In the genomic region with DNA sequence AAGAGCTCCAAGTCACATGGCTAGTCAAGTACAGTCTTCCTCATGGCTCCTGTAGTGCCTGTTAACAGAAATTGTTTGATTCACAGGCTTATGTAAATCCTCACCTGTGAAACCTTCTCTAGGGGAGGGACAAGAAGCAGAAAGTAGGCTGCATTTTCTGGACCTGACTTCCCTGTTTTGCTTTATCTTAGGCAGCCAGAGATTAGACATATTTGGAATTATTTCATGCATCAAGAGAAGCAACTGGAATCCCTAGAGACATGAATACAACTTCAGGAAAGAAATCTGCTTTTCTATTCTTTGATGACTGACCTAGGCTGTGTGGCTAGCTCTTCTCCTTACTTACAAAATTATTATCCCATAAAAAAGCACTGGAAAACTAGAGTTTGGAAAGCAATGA, we compare ENCODE assay signal across 10 cellular contexts. TPM values are rescaled to one million over a fixed set of nuclear protein-coding genes. Genes with fewer than 3 reads are reported as not detected.
DNase-seq lines count a peak whose midpoint lies in the region; ATAC-seq, FAIRE-seq and TF ChIP-seq lines count a peak whose summit lies in the region.
"Had no signal": no experiment of that assay in that cellular context is flagged by ENCODE, and none has a peak within 500 bp of the region (broad histone marks: within the 10 kb centered on the region; RNA-seq: fewer than 3 reads in every experiment).

No MANE protein-coding gene starts in this region.

- no peaks in the 10 kb centered on the region for H4K20me1 ChIP-seq in Karpas-422 (ENCODE audit: insufficient read depth, low read depth, low read length)

- intact Hi-C loops in breast epithelium (cut with DNase I; ENCODE audit: low total_unique reads) = no loop called here
- intact Hi-C loops in stomach (cut with DNase I; ENCODE audit: low total_unique reads) = no loop called here

- in situ Hi-C loops in GM13977 (cut with MboI; ENCODE audit: low pct_unique_long_range_greater_than_20kb, low sequenced_read_pairs, unreplicated experiment) = no loop called here

- H3K9me2 ChIP-seq in Karpas-422 (replicated peaks; ENCODE audit: insufficient read depth, low read length) = no peaks in the 10 kb centered on the region

- H3K9me3 ChIP-seq in Karpas-422 (ENCODE audit: low read length) (no peaks in the 10 kb centered on the region), breast epithelium (no peaks in the 10 kb centered on the region), liver (ENCODE audit: control insufficient read depth in 4 of 4, low read length in 3 of 4) (no peaks in the 10 kb centered on the region), stomach (no peaks in the 10 kb centered on the region)

- peak overlapping the region; percentile 3 for H3K4me2 ChIP-seq in Karpas-422 (ENCODE audit: low read depth, low read length, poor library complexity, severe bottlenecking)

- no peak overlapping the region for H3K9ac ChIP-seq in Karpas-422 (ENCODE audit: low read length)
- peak overlapping the region in 1 of 2 donors; percentile 13 for H3K9ac ChIP-seq in liver (ENCODE audit: low read depth in 1 of 2, low read length in 2 of 2)

- no peak for TF ChIP-seq CTCF in breast epithelium (IDR thresholded peaks at IDR 0.05)
- no peak for TF ChIP-seq CTCF in liver (IDR thresholded peaks at IDR 0.05; ENCODE audit: low read depth, low read length, missing input control)
- no peak for TF ChIP-seq CTCF in stomach (IDR thresholded peaks at IDR 0.05)
- TF ChIP-seq CTCF in GM13977 (IDR thresholded peaks at IDR 0.05; ENCODE audit: extremely low read depth, insufficient read depth, missing control alignments) = no peak

- no peak for TF ChIP-seq POLR2A in breast epithelium (IDR thresholded peaks at IDR 0.05)
- no peak for TF ChIP-seq POLR2A in stomach (IDR thresholded peaks at IDR 0.05)
- TF ChIP-seq POLR2A in GM12891 (IDR thresholded peaks at IDR 0.05; ENCODE audit: low read depth, low read length) = no peak

- H3K27me3 ChIP-seq in Karpas-422 (ENCODE audit: low read length) (no peaks in the 10 kb centered on the region), breast epithelium (no peaks in the 10 kb centered on the region), liver (ENCODE audit: control insufficient read depth in 4 of 4, insufficient read depth in 4 of 4, low read length in 3 of 4) (no peaks in the 10 kb centered on the region), stomach (no peaks in the 10 kb centered on the region)

- peak overlapping the region; percentile 8; the same call in 1 of the 2 replicates for H3K27ac ChIP-seq in Karpas-422 (ENCODE audit: low read length)
- H3K27ac ChIP-seq in breast epithelium = peak overlapping the region; percentile 89 to 92
- peak overlapping the region; percentile 58 to 79 for H3K27ac ChIP-seq in liver (ENCODE audit: low read depth in 1 of 2, low read length in 2 of 2)
- H3K27ac ChIP-seq in stomach = peak overlapping the region in 4 of 5 donors; percentile 67 to 85 (median 79)
- H3K27ac ChIP-seq: SK-N-MC had no signal

- H3K4me3 ChIP-seq in Karpas-422 (ENCODE audit: low read length) (no peak overlapping the region), breast epithelium (no peak overlapping the region), liver (ENCODE audit: low read depth in 1 of 3, low read length in 3 of 3) (no peak overlapping the region), stomach (no peak overlapping the region)
- H3K4me3 ChIP-seq: SK-N-MC had no signal

- no peak for FAIRE-seq in GM12891 (lab: Jason Lieb, UNC)

- H3K4me1 ChIP-seq in Karpas-422 (ENCODE audit: low read length) = peaks cover 14% of the 10 kb centered on the region
- peaks cover 4 to 20% of the 10 kb centered on the region in 2 donors for H3K4me1 ChIP-seq in breast epithelium
- peaks cover 9 to 37% (median 22%) of the 10 kb centered on the region in 4 donors for H3K4me1 ChIP-seq in liver (ENCODE audit: control insufficient read depth in 4 of 4, insufficient read depth in 4 of 4, low read length in 3 of 4)
- H3K4me1 ChIP-seq in stomach = peaks cover 18 to 97% (median 55%) of the 10 kb centered on the region in 4 donors

- no peak for ATAC-seq in HG02623 (IDR thresholded peaks at IDR 0.05; ENCODE audit: unreplicated experiment)

- DNase-seq in Karpas-422 = no peak
- no peak for DNase-seq in breast epithelium (ENCODE audit: low spot score in 2 of 2)
- DNase-seq in stomach = no peak
- no peak for DNase-seq in GM12891 (ENCODE audit: insufficient read length, low spot score)
- no peak for DNase-seq in amniotic stem cell (lab: John Stamatoyannopoulos, UW)
- DNase-seq in GM13977 (ENCODE audit: low spot score) = no peak
- DNase-seq: NCI-H1105 treated with DMSO at 0.1 percent for 48 hours had no signal

- peaks cover 84% of the 10 kb centered on the region for H3K79me2 ChIP-seq in Karpas-422 (ENCODE audit: low read length)

- TF ChIP-seq RAD21 in liver (IDR thresholded peaks at IDR 0.05) = no peak

- H2AFZ ChIP-seq in Karpas-422 (ENCODE audit: low read length) = no peak overlapping the region

- H3K36me3 ChIP-seq in Karpas-422 (ENCODE audit: insufficient read depth, low read length) (no peaks in the 10 kb centered on the region), breast epithelium (no peaks in the 10 kb centered on the region), liver (ENCODE audit: control insufficient read depth in 4 of 4, insufficient read depth in 3 of 4, low read depth in 1 of 4, low read length in 3 of 4) (no peaks in the 10 kb centered on the region), stomach (no peaks in the 10 kb centered on the region)

- no peak for TF ChIP-seq EP300 in stomach (IDR thresholded peaks at IDR 0.05)

TF ChIP-seq in liver, 16 proteins besides CTCF, POLR2A, EP300 and RAD21 (continues in another document):
- TF ChIP-seq JUND (IDR thresholded peaks at IDR 0.05) (no peak), YY1 (IDR thresholded peaks at IDR 0.05) (no peak), SP1 (IDR thresholded peaks at IDR 0.05) (no peak), FOXA1 (IDR thresholded peaks at IDR 0.05) (no peak), ZBTB33 (IDR thresholded peaks at IDR 0.05) (no peak), RXRA (IDR thresholded peaks at IDR 0.05) (no peak)

TF ChIP-seq in GM12891, 5 proteins besides CTCF, POLR2A, EP300 and RAD21:
- TF ChIP-seq TAF1 (IDR thresholded peaks at IDR 0.05; ENCODE audit: low read depth, low read length) (no peak), POLR2AphosphoS5 (IDR thresholded peaks at IDR 0.05; ENCODE audit: low read depth, low read length) (no peak), PAX5 (IDR thresholded peaks at IDR 0.05; ENCODE audit: insufficient read depth, low read length, severe bottlenecking) (no peak), SPI1 (IDR thresholded peaks at IDR 0.05; ENCODE audit: low read depth, low read length) (no peak), POU2F2 (IDR thresholded peaks at IDR 0.05; ENCODE audit: low read depth, low read length) (no peak)

RNA-seq across cellular contexts. Expression of gene CAST, which starts 52.3 kb away (rescaled TPM):
- 51.3 and 68.2 TPM in 2 replicates for total RNA-seq in Karpas-422 (2014; rRNA removed; shearing (Covaris generic); ENCODE audit: low replicate concordance)
- total RNA-seq in breast epithelium = 100 to 1,000 TPM; 221 to 400 (median 287) TPM
- total RNA-seq in liver = 100 to 1,000 TPM in 1 of 2 donors, 10 to 100 TPM in 1; 89.1 to 126 TPM
- 10 to 100 TPM; 43.3 to 72.9 TPM for polyA plus RNA-seq in liver
- total RNA-seq in stomach = 100 to 1,000 TPM; 194 to 458 (median 237) TPM
- 10 to 100 TPM; 54.0 to 73.9 (median 69.4) TPM for polyA plus RNA-seq in stomach
- 35.1 TPM for polyA plus RNA-seq in GM12891 (2012; ENCODE audit: low read depth, missing spikeins)

Comparison
In these comparisons a context has a peak if more than half of its experiments do, and no peak if none do; other contexts are left out.
1. H3K27ac ChIP-seq: peak in every context shown above with its lines; median percentile 90 in breast epithelium; 79 in stomach; 68 in liver; 8 in Karpas-422.